ENCODE assay signal across 1 cellular context in the genomic region with DNA sequence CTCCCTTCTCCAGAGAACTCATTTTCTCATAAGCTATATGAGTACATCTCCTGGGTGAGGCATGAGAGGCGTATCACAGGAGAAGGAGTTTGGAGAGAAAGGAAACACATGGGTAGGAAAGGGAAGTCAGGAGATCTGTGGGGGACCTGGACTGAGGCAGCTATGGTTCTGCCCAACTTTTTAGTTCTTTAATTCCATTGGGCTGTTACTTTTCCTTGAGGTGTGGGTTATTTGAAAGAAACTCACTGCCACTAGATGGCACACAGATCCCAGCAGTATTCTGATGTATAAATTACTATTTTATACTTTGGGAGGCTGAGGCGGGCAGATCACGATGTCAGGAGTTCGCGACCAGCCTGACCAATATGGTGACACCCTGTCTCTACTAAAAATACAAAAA.
TF ChIP-seq lines count a peak whose summit lies in the region.

No MANE protein-coding gene starts in this region.

TF ChIP-seq in GM12878, 131 proteins besides CTCF, POLR2A, EP300 and RAD21 (continued from another document):
- no peak for TF ChIP-seq CHD2 (IDR thresholded peaks at IDR 0.05; ENCODE audit: borderline replicate concordance, low read depth, low read length)
- TF ChIP-seq, protein P1, sequence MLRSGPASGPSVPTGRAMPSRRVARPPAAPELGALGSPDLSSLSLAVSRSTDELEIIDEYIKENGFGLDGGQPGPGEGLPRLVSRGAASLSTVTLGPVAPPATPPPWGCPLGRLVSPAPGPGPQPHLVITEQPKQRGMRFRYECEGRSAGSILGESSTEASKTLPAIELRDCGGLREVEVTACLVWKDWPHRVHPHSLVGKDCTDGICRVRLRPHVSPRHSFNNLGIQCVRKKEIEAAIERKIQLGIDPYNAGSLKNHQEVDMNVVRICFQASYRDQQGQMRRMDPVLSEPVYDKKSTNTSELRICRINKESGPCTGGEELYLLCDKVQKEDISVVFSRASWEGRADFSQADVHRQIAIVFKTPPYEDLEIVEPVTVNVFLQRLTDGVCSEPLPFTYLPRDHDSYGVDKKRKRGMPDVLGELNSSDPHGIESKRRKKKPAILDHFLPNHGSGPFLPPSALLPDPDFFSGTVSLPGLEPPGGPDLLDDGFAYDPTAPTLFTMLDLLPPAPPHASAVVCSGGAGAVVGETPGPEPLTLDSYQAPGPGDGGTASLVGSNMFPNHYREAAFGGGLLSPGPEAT (IDR thresholded peaks at IDR 0.05; ENCODE audit: low read depth), result no peak
- no peak for TF ChIP-seq TAF1 (IDR thresholded peaks at IDR 0.05; ENCODE audit: borderline replicate concordance, low read depth, low read length)
- TF ChIP-seq ESRRA (IDR thresholded peaks at IDR 0.05; ENCODE audit: low read length), result no peak
- no peak for TF ChIP-seq BCL3 (IDR thresholded peaks at IDR 0.05; ENCODE audit: borderline replicate concordance, insufficient read depth, low read depth, low read length, poor library complexity, severe bottlenecking)
- TF ChIP-seq ZNF592 (IDR thresholded peaks at IDR 0.05), result no peak
